ENCODE assay signal across 11 cellular contexts in the genomic region with DNA sequence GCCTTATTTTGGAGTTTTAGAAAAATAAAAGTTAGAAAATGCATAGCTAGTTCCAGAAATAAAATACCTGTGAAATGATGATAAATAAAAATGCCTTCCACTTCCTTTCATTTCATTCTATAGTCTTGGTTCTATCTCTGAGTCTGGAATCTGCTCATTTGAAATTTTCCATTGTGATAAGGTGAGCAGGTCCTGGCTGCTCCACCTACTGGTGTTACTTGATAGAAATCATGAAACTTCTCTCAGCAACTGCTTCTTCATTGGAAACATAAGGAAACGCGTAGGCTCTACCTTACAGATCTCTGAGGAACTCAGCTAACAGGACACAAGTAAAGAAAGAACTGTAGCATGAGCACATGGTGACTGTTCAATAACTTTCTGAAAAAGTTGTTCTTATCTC.
DNase-seq lines count a peak whose midpoint lies in the region; ATAC-seq and TF ChIP-seq lines count a peak whose summit lies in the region.
"Had no signal": no experiment of that assay in that cellular context is flagged by ENCODE, and none has a peak within 500 bp of the region (broad histone marks: within the 10 kb centered on the region; RNA-seq: fewer than 3 reads in every experiment).

No MANE protein-coding gene starts in this region.

- H3K36me3 ChIP-seq in OCI-LY3 (replicated peaks; ENCODE audit: low read depth, low read length) = no peaks in the 10 kb centered on the region
- H3K36me3 ChIP-seq in heart right ventricle = no peaks in the 10 kb centered on the region

- TF ChIP-seq CTCF in AG04450 (IDR thresholded peaks at IDR 0.05; ENCODE audit: low read depth, low read length) (peak; percentile 39), OCI-LY3 (IDR thresholded peaks at IDR 0.05; ENCODE audit: low read depth, low read length) (peak; percentile 81), heart right ventricle (IDR thresholded peaks at IDR 0.05) (peak in 1 of 9 donors; percentile 21)

- H3K27me3 ChIP-seq in AG04450 (ENCODE audit: control insufficient read depth, insufficient read depth, low read length) (no peaks in the 10 kb centered on the region), OCI-LY3 (ENCODE audit: low read depth, low read length) (0 out of 2 replicates have a peak, but pooled peaks cover 14% of the 10 kb centered on the region), heart right ventricle (peaks cover 0 to 9% (median 0%) of the 10 kb centered on the region in 7 donors)

- H3K79me2 ChIP-seq in OCI-LY3 (ENCODE audit: low read length) = no peaks in the 10 kb centered on the region

- DNase-seq in AG04450 (ENCODE audit: low read depth, low spot score) = no peak
- DNase-seq in germinal center (ENCODE audit: low spot score) = peak; percentile 4
- DNase-seq in anterior cingulate cortex (lab: John Stamatoyannopoulos, UW) = no peak
- no peak for DNase-seq in heart right ventricle
- DNase-seq in NCI-H1694 (lab: John Stamatoyannopoulos, UW) = no peak
- no peak for DNase-seq in NCI-H1436 (lab: John Stamatoyannopoulos, UW)
- DNase-seq: activated naive CD4-positive, alpha-beta T cell treated with anti-CD3 and anti-CD28 coated beads for 36 hours; SHP77 had no signal

- no peak overlapping the region for H3K4me3 ChIP-seq in AG04450 (ENCODE audit: low read depth, low read length)
- no peak overlapping the region for H3K4me3 ChIP-seq in OCI-LY3 (ENCODE audit: low read length)
- H3K4me3 ChIP-seq in heart right ventricle = no peak overlapping the region
- H3K4me3 ChIP-seq: lung had no signal

- intact Hi-C loops in heart right ventricle (cut with DNase I) = no loop called here

- H3K9ac ChIP-seq in OCI-LY3 (ENCODE audit: low read length) = no peak overlapping the region

- no peak overlapping the region for H3K4me2 ChIP-seq in OCI-LY3 (ENCODE audit: low read length)

- H4K20me1 ChIP-seq in OCI-LY3 (ENCODE audit: insufficient read depth, low read length) = no peaks in the 10 kb centered on the region

- CTCF ChIA-PET in AG04450 (lab: Charles Lee) = interaction anchor here (0.5 kb wide), 1 partner anchor 15 kb away, joined by 3 read pairs; no protein-coding TSS in a partner anchor

- ATAC-seq in GM19395 (IDR thresholded peaks at IDR 0.05; ENCODE audit: unreplicated experiment) = peak; percentile 73
- no peak for ATAC-seq in heart right ventricle

- H2AFZ ChIP-seq in OCI-LY3 (ENCODE audit: low read depth, low read length) = no peak overlapping the region

- H3K9me3 ChIP-seq in AG04450 (ENCODE audit: control insufficient read depth, insufficient read depth, low read length) (no peaks in the 10 kb centered on the region), OCI-LY3 (ENCODE audit: insufficient read depth, low read length) (no peaks in the 10 kb centered on the region), heart right ventricle (no peaks in the 10 kb centered on the region)

- peaks cover 20% of the 10 kb centered on the region for H3K4me1 ChIP-seq in OCI-LY3 (ENCODE audit: low read length)
- no peaks in the 10 kb centered on the region for H3K4me1 ChIP-seq in heart right ventricle

- 50 to 71% methylated on average over 2 of the region's 2 CpGs for WGBS in heart right ventricle, 2 donors

- H3K27ac ChIP-seq in AG04450 (ENCODE audit: low read depth, low read length) (no peak overlapping the region), OCI-LY3 (ENCODE audit: low read length) (no peak overlapping the region), heart right ventricle (no peak overlapping the region)

- POLR2A ChIA-PET in AG04450 (lab: Yijun Ruan, JAX) = no interaction called here
